ENCODE assay signal across 8 cellular contexts in genomic region chr11:124738713-124739478, GRCh38. TPM values are rescaled to one million over a fixed set of nuclear protein-coding genes. Genes with fewer than 3 reads are reported as not detected.
DNase-seq lines count a peak whose midpoint lies in the region; ATAC-seq and TF ChIP-seq lines count a peak whose summit lies in the region.

No MANE protein-coding gene starts in this region.

- no peak overlapping the region for H3K9ac ChIP-seq in SK-N-SH
- no peak overlapping the region for H3K9ac ChIP-seq in skeletal muscle tissue (ENCODE audit: low read depth in 1 of 3, low read length in 3 of 3)

- no peak for TF ChIP-seq EP300 in SK-N-SH (IDR thresholded peaks at IDR 0.05; ENCODE audit: borderline replicate concordance in 1 of 2, low read depth in 1 of 2, low read length in 1 of 2)

- peaks cover 0 to 12% of the 10 kb centered on the region in 2 experiments; a peak in 2 of 4 replicates for H3K4me1 ChIP-seq in SK-N-SH (ENCODE audit: control insufficient read depth in 1 of 2, insufficient read depth in 2 of 2, low read depth in 1 of 2, low read length in 1 of 2)
- peaks cover 11 to 16% (median 12%) of the 10 kb centered on the region in 3 donors for H3K4me1 ChIP-seq in skeletal muscle tissue (ENCODE audit: control insufficient read depth in 3 of 3, insufficient read depth in 3 of 3, low read length in 3 of 3)
- no peaks in the 10 kb centered on the region for H3K4me1 ChIP-seq in foreskin keratinocyte

- H3K9me2 ChIP-seq in SK-N-SH: no peaks in the 10 kb centered on the region

- H3K27ac ChIP-seq in SK-N-SH (ENCODE audit: low read depth in 2 of 2, low read length in 1 of 2): no peak overlapping the region
- no peak overlapping the region for H3K27ac ChIP-seq in skeletal muscle tissue (ENCODE audit: low read depth, low read length)
- no peak overlapping the region for H3K27ac ChIP-seq in foreskin keratinocyte

- no peaks in the 10 kb centered on the region for H3F3A ChIP-seq in SK-N-SH (replicated peaks; ENCODE audit: insufficient read depth)

- WGBS in SK-N-SH (ENCODE audit: low lambda C conversion rate): 92% methylated on average over 19 of the region's 21 CpGs

- ATAC-seq in SK-N-SH treated with all-trans-retinoic acid at 6 μM for 48 hours (no peak), foreskin keratinocyte (no peak)

- peak overlapping the region; percentile 93 for H3K4me2 ChIP-seq in SK-N-SH

- TF ChIP-seq CTCF in SK-N-SH (IDR thresholded peaks at IDR 0.05) (no peak), WI38 (IDR thresholded peaks at IDR 0.05; ENCODE audit: low read depth, low read length) (no peak), fibroblast of mammary gland (conservative IDR thresholded peaks at IDR 0.05; ENCODE audit: control insufficient read depth, insufficient read depth, low read depth, low read length) (no peak), foreskin keratinocyte (conservative IDR thresholded peaks at IDR 0.05) (no peak)

- CTCF ChIA-PET in SK-N-SH (lab: Yijun Ruan, JAX): interaction anchor here (0.6 to 3.2 kb wide), 16 partner anchors 10 to 663 kb away, joined by 3 to 17 read pairs (median 4); partner anchors contain the start of gene VSIG2

- H3K9me3 ChIP-seq in SK-N-SH: no peaks in the 10 kb centered on the region
- no peaks in the 10 kb centered on the region for H3K9me3 ChIP-seq in skeletal muscle tissue (ENCODE audit: control insufficient read depth in 3 of 3, low read length in 3 of 3)

- no peak for TF ChIP-seq RAD21 in SK-N-SH (IDR thresholded peaks at IDR 0.05; ENCODE audit: low read length)

- no peaks in the 10 kb centered on the region for H4K20me1 ChIP-seq in SK-N-SH (ENCODE audit: insufficient read depth)

- H3K27me3 ChIP-seq in SK-N-SH (ENCODE audit: insufficient read depth) (no peaks in the 10 kb centered on the region), skeletal muscle tissue (ENCODE audit: control insufficient read depth in 3 of 3, insufficient read depth in 3 of 3, low read length in 3 of 3) (peaks cover 25 to 52% (median 37%) of the 10 kb centered on the region in 3 donors), foreskin keratinocyte (peaks cover 83% of the 10 kb centered on the region)

- DNase-seq in SK-N-SH: no peak
- no peak for DNase-seq in fibroblast of mammary gland (ENCODE audit: low read depth)
- no peak for DNase-seq in effector CD4-positive, alpha-beta T cell
- DNase-seq in foreskin keratinocyte: no peak
- DNase-seq in NCI-H1092 treated with DMSO at 0.1 percent for 48 hours (lab: John Stamatoyannopoulos, UW): no peak

- peak overlapping the region; percentile 88 for H2AFZ ChIP-seq in SK-N-SH (ENCODE audit: low read depth)

- H3K36me3 ChIP-seq in SK-N-SH (replicated peaks in 1 of 2; ENCODE audit: control insufficient read depth in 1 of 2, insufficient read depth in 2 of 2, low read length in 1 of 2) (no peaks in the 10 kb centered on the region), skeletal muscle tissue (ENCODE audit: control insufficient read depth in 3 of 3, insufficient read depth in 3 of 3, low read length in 3 of 3) (no peaks in the 10 kb centered on the region)

- POLR2A ChIA-PET in SK-N-SH (lab: Yijun Ruan, JAX): no interaction called here

- no peaks in the 10 kb centered on the region for H3K79me2 ChIP-seq in SK-N-SH (ENCODE audit: insufficient read depth)

- peak overlapping the region in 1 of 2 experiments; percentile 55; a peak in 2 of 4 replicates for H3K4me3 ChIP-seq in SK-N-SH (ENCODE audit: low read depth in 2 of 2, low read length in 1 of 2)
- H3K4me3 ChIP-seq in WI38 (ENCODE audit: low read depth, low read length): peak overlapping the region; percentile 72
- H3K4me3 ChIP-seq in fibroblast of mammary gland (ENCODE audit: control insufficient read depth, low read depth, low read length): peak overlapping the region; percentile 42
- H3K4me3 ChIP-seq in skeletal muscle tissue (ENCODE audit: low read length in 3 of 3): peak overlapping the region in 2 of 3 donors; percentile 51 to 67

TF ChIP-seq in SK-N-SH, 30 proteins besides CTCF, POLR2A, EP300 and RAD21:
- no peak for TF ChIP-seq FOXM1 (IDR thresholded peaks at IDR 0.05; ENCODE audit: low read depth)
- TF ChIP-seq FOXJ3 (CRISPR knock-in tag; IDR thresholded peaks at IDR 0.05): no peak
- no peak for TF ChIP-seq GABPA (IDR thresholded peaks at IDR 0.05; ENCODE audit: low read depth)
- TF ChIP-seq NFIC (IDR thresholded peaks at IDR 0.05; ENCODE audit: borderline replicate concordance): no peak
- TF ChIP-seq GATA2 (CRISPR knock-in tag; IDR thresholded peaks at IDR 0.05): no peak

TF ChIP-seq in SK-N-SH treated with all-trans-retinoic acid at 6 μM for 48 hours, 23 proteins besides CTCF, POLR2A, EP300 and RAD21:
- TF ChIP-seq ARNTL (CRISPR knock-in tag; IDR thresholded peaks at IDR 0.05; ENCODE audit: borderline replicate concordance, low read depth) (no peak), BACH2 (CRISPR knock-in tag; IDR thresholded peaks at IDR 0.05; ENCODE audit: borderline replicate concordance) (no peak), ESRRG (CRISPR knock-in tag; IDR thresholded peaks at IDR 0.05) (no peak), TCF4 (CRISPR knock-in tag; IDR thresholded peaks at IDR 0.05; ENCODE audit: borderline replicate concordance) (no peak), SNAI2 (CRISPR knock-in tag; IDR thresholded peaks at IDR 0.05) (no peak), ZFP3 (CRISPR knock-in tag; IDR thresholded peaks at IDR 0.05) (no peak), TSHZ2 (CRISPR knock-in tag; IDR thresholded peaks at IDR 0.05) (no peak), PATZ1 (CRISPR knock-in tag; IDR thresholded peaks at IDR 0.05; ENCODE audit: borderline replicate concordance) (no peak), CSDC2 (CRISPR knock-in tag; IDR thresholded peaks at IDR 0.05) (no peak)

RNA-seq across cellular contexts. Expression of gene NRGN, which starts 0.8 kb away (rescaled TPM):
- polyA plus RNA-seq in SK-N-SH (2012; rRNA removed) (3.1 and 6.8 TPM in 2 replicates), foreskin keratinocyte (10.6 and 11.1 TPM in 2 replicates)
- polyA plus RNA-seq in SK-N-SH (2012; cell fraction: cytosol; rRNA removed): 2.7 and 4.1 TPM in 2 replicates
- 6.2 and 8.0 TPM in 2 replicates for polyA plus RNA-seq in SK-N-SH (2012; cell fraction: nucleus; rRNA removed)
- total RNA-seq in skeletal muscle tissue (not detected), foreskin keratinocyte (4.2 and 4.4 TPM in 2 replicates)

RNA-seq across cellular contexts. Expression of gene VSIG2, which starts 13.2 kb away (rescaled TPM):
- polyA plus RNA-seq in SK-N-SH (2012; rRNA removed) (0.06 TPM in 1 of 2 replicates, not detected in the other), foreskin keratinocyte (not detected in 2 replicates)
- not detected in 2 replicates for polyA plus RNA-seq in SK-N-SH (2012; cell fraction: cytosol; rRNA removed)
- 0.07 and 0.08 TPM in 2 replicates for polyA plus RNA-seq in SK-N-SH (2012; cell fraction: nucleus; rRNA removed)
- total RNA-seq in skeletal muscle tissue (not detected), foreskin keratinocyte (not detected in 2 replicates)

RNA-seq across cellular contexts. Expression of gene ESAM, which starts 23.2 kb away (rescaled TPM):
- polyA plus RNA-seq in SK-N-SH (2012; rRNA removed) (1.3 and 1.4 TPM in 2 replicates), foreskin keratinocyte (not detected in 2 replicates)
- 0.40 and 0.71 TPM in 2 replicates for polyA plus RNA-seq in SK-N-SH (2012; cell fraction: cytosol; rRNA removed)
- polyA plus RNA-seq in SK-N-SH (2012; cell fraction: nucleus; rRNA removed): 14.9 and 16.5 TPM in 2 replicates
- total RNA-seq in skeletal muscle tissue (9.4 TPM), foreskin keratinocyte (not detected in 2 replicates)

Comparison
In these comparisons a context has a peak if more than half of its experiments do, and no peak if none do; other contexts are left out.
1. RNA of gene ESAM, which starts 23.2 kb away (total RNA-seq): 9.4 TPM in skeletal muscle tissue (single experiment); not detected in foreskin keratinocyte; every median in the first group is over 10 times any median in the second.